ENCODE assay signal across 1 cellular context in the genomic region with DNA sequence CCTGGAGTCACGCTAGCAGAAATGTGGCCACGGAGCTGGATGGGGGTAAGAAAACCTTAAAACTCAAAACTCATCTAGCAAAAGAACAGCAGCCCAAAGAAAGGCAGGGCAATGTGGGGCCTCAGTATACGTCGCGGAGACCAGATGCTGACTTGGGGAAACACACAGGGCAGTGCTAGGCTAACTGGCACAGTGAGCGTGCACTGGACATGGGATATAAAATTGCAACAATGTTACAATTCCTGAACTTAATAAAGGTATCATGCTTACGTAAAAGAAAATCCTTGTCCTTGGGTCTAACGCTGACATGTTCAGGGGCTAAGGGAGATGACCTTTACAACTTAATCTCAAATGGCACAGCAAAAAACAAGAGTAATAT.
TF ChIP-seq lines count a peak whose summit lies in the region.

No MANE protein-coding gene starts in this region.

TF ChIP-seq in GM12891, 5 proteins besides CTCF, POLR2A, EP300 and RAD21:
- TF ChIP-seq POU2F2 (IDR thresholded peaks at IDR 0.05; ENCODE audit: low read depth, low read length) (no peak), SPI1 (IDR thresholded peaks at IDR 0.05; ENCODE audit: low read depth, low read length) (no peak), TAF1 (IDR thresholded peaks at IDR 0.05; ENCODE audit: low read depth, low read length) (no peak), PAX5 (IDR thresholded peaks at IDR 0.05; ENCODE audit: insufficient read depth, low read length, severe bottlenecking) (no peak), POLR2AphosphoS5 (IDR thresholded peaks at IDR 0.05; ENCODE audit: low read depth, low read length) (no peak)
